Comparison of ENCODE assay signal across 20 cellular contexts in the genomic region with DNA sequence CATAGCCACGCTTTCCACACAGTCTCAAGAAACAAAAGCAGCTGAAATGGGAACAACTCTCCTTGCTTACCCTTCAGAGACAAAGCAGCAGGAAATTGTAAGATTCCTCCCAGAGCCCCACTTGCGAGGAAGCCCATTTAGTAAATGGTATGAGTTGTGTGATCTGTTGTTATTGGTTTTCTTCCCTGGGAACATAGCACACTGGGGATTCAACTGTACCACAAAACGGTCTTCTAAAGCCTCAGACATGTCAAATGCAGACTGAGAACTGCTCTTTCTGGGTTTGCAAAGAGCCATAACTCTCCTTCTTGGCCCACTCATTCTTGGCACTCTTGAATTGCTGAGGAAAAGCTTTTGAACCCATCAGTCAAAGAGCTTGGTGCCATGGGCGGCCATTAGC.
"Had no signal": no experiment of that assay in that cellular context is flagged by ENCODE, and none has a peak within 500 bp of the region (broad histone marks: within the 10 kb centered on the region; RNA-seq: fewer than 3 reads in every experiment).

No MANE protein-coding gene starts in this region.

- DNase-seq: activated CD4-positive, alpha-beta memory T cell treated with anti-CD3 and anti-CD28 coated beads, Interleukin-2, amount 10 ng/mL, durations not matched to agents 7 days and 5 days; activated CD4-positive, alpha-beta T cell treated with anti-CD3 and anti-CD28 coated beads for 36 hours; activated CD8-positive, alpha-beta memory T cell treated with anti-CD3 and anti-CD28 coated beads, Interleukin-2, amount 50 U/mL, for 4 hours; activated gamma-delta T cell treated with Interleukin-2 at 50 U/mL for 16 hours; activated naive CD8-positive, alpha-beta T cell treated with anti-CD3 and anti-CD28 coated beads for 36 hours; activated T-cell treated with anti-CD3 and anti-CD28 coated beads, Interleukin-2, amount 50 U/mL, for 72 hours; anterior cingulate cortex; dorsolateral prefrontal cortex; foreskin melanocyte; heart right ventricle; islet precursor cell; naive B cell; nucleus accumbens; psoas muscle; sigmoid colon; stimulated activated CD4-positive, alpha-beta T cell treated with anti-CD3 and anti-CD28 coated beads, Interleukin-4, amount 100 ng/mL, for 1 hour; stimulated activated CD8-positive, alpha-beta memory T cell treated with anti-CD3 and anti-CD28 coated beads, Interleukin-4, amount 100 ng/mL, for 48 hours; T-helper 1 cell; WERI-Rb-1 had no signal

- H3K4me1 ChIP-seq: psoas muscle, sigmoid colon had no signal

- H3K27ac ChIP-seq: dorsolateral prefrontal cortex, psoas muscle, WERI-Rb-1 had no signal

- H3K4me3 ChIP-seq: dorsolateral prefrontal cortex, heart right ventricle, psoas muscle, sigmoid colon had no signal

- H3K36me3 ChIP-seq: heart right ventricle, sigmoid colon, WERI-Rb-1 had no signal

- H3K27me3 ChIP-seq: sigmoid colon had no signal

- H3K9me3 ChIP-seq: heart right ventricle, psoas muscle, sigmoid colon had no signal

- ATAC-seq: activated CD4-positive, alpha-beta T cell treated with anti-CD3 and anti-CD28 coated beads for 36 hours; activated T-cell treated with anti-CD3 and anti-CD28 coated beads, Interleukin-2, amount 50 U/mL, for 72 hours; esophagus mucosa; psoas muscle had no signal
